In the genomic region with DNA sequence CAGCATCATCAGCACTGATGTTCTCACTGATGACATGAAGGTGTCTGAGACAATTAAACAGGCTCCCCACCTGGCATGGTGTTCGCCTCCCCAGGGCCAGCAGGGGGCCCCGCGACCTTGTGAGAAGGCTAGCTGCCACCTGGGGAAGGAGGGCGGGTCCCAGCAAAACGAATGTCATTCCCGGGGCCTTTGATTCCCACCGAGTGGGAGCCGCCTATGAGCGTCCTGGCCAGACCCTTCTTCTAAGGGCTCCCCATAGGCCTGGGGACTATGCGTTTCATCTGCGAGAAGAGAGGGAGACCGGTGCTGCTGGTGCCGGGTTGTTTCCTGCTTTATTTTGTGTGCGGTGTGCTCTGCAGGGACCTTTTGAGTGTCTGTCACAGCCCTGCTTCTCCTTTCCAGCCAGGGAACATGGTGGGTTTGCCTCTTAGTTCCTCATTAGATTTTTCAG, we compare ENCODE assay signal across 8 cellular contexts. TPM values are rescaled to one million over a fixed set of nuclear protein-coding genes. Genes with fewer than 3 reads are reported as not detected.
A peak's percentile ranks its signal among the peaks of the same experiment; 100 is the strongest.
DNase-seq lines count a peak whose midpoint lies in the region; FAIRE-seq and TF ChIP-seq lines count a peak whose summit lies in the region.

No MANE protein-coding gene starts in this region.

- POLR2A ChIA-PET in HEK293T (lab: Yijun Ruan, JAX) = no interaction called here

- DNase-seq in GM12891 (ENCODE audit: insufficient read length, low spot score) (peak; percentile 48), HEK293T (ENCODE audit: extremely low spot score) (peak; percentile 73), NAMALWA (ENCODE audit: low spot score) (peak; percentile 72), UCSD-AML1 (lab: John Stamatoyannopoulos, UW; ENCODE audit: unreplicated experiment) (peak; percentile 40), medulla oblongata (ENCODE audit: extremely low spot score) (peak; percentile 22), occipital lobe (lab: John Stamatoyannopoulos, UW) (no peak)
- DNase-seq in central memory CD4-positive, alpha-beta T cell = peak; percentile 22
- peak; percentile 1 to 10 for DNase-seq in stimulated activated CD8-positive, alpha-beta memory T cell treated with anti-CD3 and anti-CD28 coated beads, Interleukin-7, amount 100 ng/mL, for 1 hour (ENCODE audit: low read depth in 2 of 2)

- CTCF ChIA-PET in HEK293T (lab: Yijun Ruan, JAX) = interaction anchor here (0.6 to 1.0 kb wide), 3 partner anchors 8 to 508 kb away, joined by 3 read pairs; no protein-coding TSS in a partner anchor

- FAIRE-seq in GM12891 (lab: Jason Lieb, UNC) = peak; percentile 80

- TF ChIP-seq POLR2A in GM12891 (IDR thresholded peaks at IDR 0.05; ENCODE audit: low read depth, low read length) = no peak

TF ChIP-seq in GM12891, 5 proteins besides CTCF, POLR2A, EP300 and RAD21:
- TF ChIP-seq POLR2AphosphoS5 (IDR thresholded peaks at IDR 0.05; ENCODE audit: low read depth, low read length) = no peak
- TF ChIP-seq POU2F2 (IDR thresholded peaks at IDR 0.05; ENCODE audit: low read depth, low read length) = no peak

TF ChIP-seq in HEK293T, 16 proteins besides CTCF, POLR2A, EP300 and RAD21:
- TF ChIP-seq ARNT (IDR thresholded peaks at IDR 0.05) (no peak), HDGF (IDR thresholded peaks at IDR 0.05; ENCODE audit: borderline replicate concordance) (no peak), BHLHE40 (IDR thresholded peaks at IDR 0.05; ENCODE audit: borderline replicate concordance) (no peak), FOXA1 (IDR thresholded peaks at IDR 0.05) (no peak), L3MBTL2 (conservative IDR thresholded peaks at IDR 0.05) (no peak), ZNF384 (IDR thresholded peaks at IDR 0.05) (no peak), SUZ12 (IDR thresholded peaks at IDR 0.05) (no peak), CTBP1 (IDR thresholded peaks at IDR 0.05; ENCODE audit: borderline replicate concordance) (no peak), TARDBP (IDR thresholded peaks at IDR 0.05) (no peak), SP1 (IDR thresholded peaks at IDR 0.05) (no peak), LEF1 (IDR thresholded peaks at IDR 0.05; ENCODE audit: borderline replicate concordance) (no peak), NFRKB (IDR thresholded peaks at IDR 0.05) (no peak), FOXK2 (IDR thresholded peaks at IDR 0.05) (no peak), FOXM1 (IDR thresholded peaks at IDR 0.05; ENCODE audit: borderline replicate concordance) (no peak), ELF4 (IDR thresholded peaks at IDR 0.05) (no peak)
- TF ChIP-seq, protein P1, sequence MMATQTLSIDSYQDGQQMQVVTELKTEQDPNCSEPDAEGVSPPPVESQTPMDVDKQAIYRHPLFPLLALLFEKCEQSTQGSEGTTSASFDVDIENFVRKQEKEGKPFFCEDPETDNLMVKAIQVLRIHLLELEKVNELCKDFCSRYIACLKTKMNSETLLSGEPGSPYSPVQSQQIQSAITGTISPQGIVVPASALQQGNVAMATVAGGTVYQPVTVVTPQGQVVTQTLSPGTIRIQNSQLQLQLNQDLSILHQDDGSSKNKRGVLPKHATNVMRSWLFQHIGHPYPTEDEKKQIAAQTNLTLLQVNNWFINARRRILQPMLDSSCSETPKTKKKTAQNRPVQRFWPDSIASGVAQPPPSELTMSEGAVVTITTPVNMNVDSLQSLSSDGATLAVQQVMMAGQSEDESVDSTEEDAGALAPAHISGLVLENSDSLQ (IDR thresholded peaks at IDR 0.05) = no peak

RNA-seq across cellular contexts. Expression of a gene that starts 20.5 kb away (rescaled TPM):
- not detected for polyA plus RNA-seq in GM12891 (2012; ENCODE audit: low read depth, missing spikeins)
- total RNA-seq in occipital lobe = not detected

RNA-seq across cellular contexts. Expression of a gene that starts 46.8 kb away (rescaled TPM):
- polyA plus RNA-seq in GM12891 (2012; ENCODE audit: low read depth, missing spikeins) = not detected
- not detected for total RNA-seq in occipital lobe
